Comparison of ENCODE assay signal across 8 cellular contexts in the genomic region with DNA sequence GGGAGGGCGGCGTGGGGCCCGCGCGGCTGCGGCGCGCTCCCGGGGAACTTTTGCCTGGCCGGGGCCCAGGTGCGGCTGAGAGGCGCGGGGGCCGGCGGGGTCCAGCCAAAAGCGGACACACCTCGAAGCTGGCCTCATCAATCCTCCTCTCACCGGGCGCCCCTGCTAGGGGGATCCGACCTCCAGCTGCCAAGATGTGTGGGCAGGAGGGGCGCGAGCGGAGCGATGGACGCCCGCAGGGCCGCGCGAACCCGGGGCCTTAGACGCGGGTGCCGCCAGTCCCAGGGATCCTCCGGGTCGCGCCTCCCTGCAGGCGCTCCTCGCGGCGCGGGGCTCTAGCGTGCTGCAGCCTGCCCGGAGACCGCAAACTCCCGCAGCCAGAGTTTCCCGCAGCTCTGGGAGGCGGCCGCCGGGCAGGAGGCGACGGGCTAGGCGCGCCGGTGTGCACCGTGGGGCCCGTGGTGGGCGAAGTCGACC. TPM values are rescaled to one million over a fixed set of nuclear protein-coding genes. Genes with fewer than 3 reads are reported as not detected.
DNase-seq lines count a peak whose midpoint lies in the region; ATAC-seq and TF ChIP-seq lines count a peak whose summit lies in the region.

No MANE protein-coding gene starts in this region.

- peaks cover 8 to 35% of the 10 kb centered on the region in 2 donors for H3K27me3 Mint-ChIP-seq in T-cell

- H3K36me3 ChIP-seq in H7 (replicated peaks; ENCODE audit: control insufficient read depth, insufficient read depth, low read length) (no peaks in the 10 kb centered on the region; the same call in 1 of the 2 replicates), esophagus squamous epithelium (no peaks in the 10 kb centered on the region), sigmoid colon (no peaks in the 10 kb centered on the region), brain microvascular endothelial cell (replicated peaks) (no peaks in the 10 kb centered on the region)

- H3K27ac ChIP-seq in esophagus squamous epithelium (peak overlapping the region; percentile 62 to 88 (median 83)), sigmoid colon (peak overlapping the region; percentile 93 to 98 (median 95)), brain microvascular endothelial cell (no peak overlapping the region)

- WGBS in esophagus squamous epithelium, 2 donors, result no CpG with 5 or more reads among the region's 58 CpGs
- WGBS in sigmoid colon, 2 donors, result 0 to 1% methylated on average over 58 of the region's 58 CpGs

- POLR2A ChIA-PET in T-cell (lab: Charles Lee), result interaction anchor here in 1 of 2 donors (1.1 kb wide), 1 partner anchor 78 kb away, joined by 11 read pairs; no protein-coding TSS in a partner anchor

- H3K4me1 Mint-ChIP-seq in T-cell, result peaks cover 44 to 49% (median 45%) of the 10 kb centered on the region in 3 donors

- TF ChIP-seq POLR2A in esophagus squamous epithelium (IDR thresholded peaks at IDR 0.05) (no peak), sigmoid colon (IDR thresholded peaks at IDR 0.05) (no peak)

- no peaks in the 10 kb centered on the region for H3K9me3 Mint-ChIP-seq in T-cell

- in situ Hi-C loops in brain microvascular endothelial cell (cut with HindIII; ENCODE audit: low pct_ligation_motif_present, low sequenced_read_pairs), result no loop called here

- TF ChIP-seq CTCF in esophagus squamous epithelium (IDR thresholded peaks at IDR 0.05) (no peak), sigmoid colon (IDR thresholded peaks at IDR 0.05) (no peak), brain microvascular endothelial cell (IDR thresholded peaks at IDR 0.05; ENCODE audit: low read depth, low read length, missing control alignments) (no peak)

- no peaks in the 10 kb centered on the region for H3K36me3 Mint-ChIP-seq in T-cell

- H3K4me1 ChIP-seq in esophagus squamous epithelium, result peaks cover 19 to 65% (median 33%) of the 10 kb centered on the region in 3 donors
- peaks cover 0 to 66% (median 54%) of the 10 kb centered on the region in 4 donors for H3K4me1 ChIP-seq in sigmoid colon

- TF ChIP-seq EP300 in sigmoid colon (IDR thresholded peaks at IDR 0.05), result no peak

- CTCF ChIA-PET in T-cell (lab: Charles Lee), result no interaction called here

- H3K4me3 Mint-ChIP-seq in T-cell, result peak overlapping the region; percentile 41 to 88 (median 51)

- intact Hi-C loops in esophagus squamous epithelium (cut with DNase I), result no loop called here
- intact Hi-C loops in sigmoid colon (cut with DNase I), result loop anchor here (2.0 to 5.0 kb wide), 3 partner anchors 79 to 166 kb away; no protein-coding TSS in a partner anchor

- DNase-seq in H7 (peak; percentile 84), T-cell (peak in 2 of 34 experiments; percentile 16 to 19), esophagus squamous epithelium (lab: John Stamatoyannopoulos, UW) (no peak), sigmoid colon (no peak), brain microvascular endothelial cell (no peak), GM19238 (ENCODE audit: insufficient read length, low spot score) (no peak)

- ATAC-seq in T-cell (replicated peaks in 1 of 4), result peak in 3 of 4 experiments; percentile 0 to 5 (median 2)
- no peak for ATAC-seq in HG03095 (IDR thresholded peaks at IDR 0.05; ENCODE audit: unreplicated experiment)
- no peak for ATAC-seq in HG02798 (IDR thresholded peaks at IDR 0.05; ENCODE audit: poor library complexity, unreplicated experiment)

- H3K27me3 ChIP-seq in H7 (ENCODE audit: control insufficient read depth, insufficient read depth, low read length) (peaks cover 27% of the 10 kb centered on the region), esophagus squamous epithelium (peaks cover 0 to 87% (median 3%) of the 10 kb centered on the region in 4 donors), sigmoid colon (no peaks in the 10 kb centered on the region), brain microvascular endothelial cell (replicated peaks) (peaks cover 67% of the 10 kb centered on the region)

- no peak overlapping the region for H3K27ac Mint-ChIP-seq in T-cell

- no peaks in the 10 kb centered on the region for H3K9me3 ChIP-seq in esophagus squamous epithelium
- no peaks in the 10 kb centered on the region for H3K9me3 ChIP-seq in sigmoid colon

- H3K4me3 ChIP-seq in H7 (ENCODE audit: insufficient read depth, low read depth, low read length), result peak overlapping the region; percentile 75
- H3K4me3 ChIP-seq in esophagus squamous epithelium, result peak overlapping the region; percentile 38 to 79 (median 60)
- H3K4me3 ChIP-seq in sigmoid colon, result peak overlapping the region; percentile 55 to 80 (median 74)
- H3K4me3 ChIP-seq in brain microvascular endothelial cell (ENCODE audit: low read depth, low read length), result no peak overlapping the region

RNA-seq across cellular contexts. Expression of a gene that starts 0.8 kb away (rescaled TPM):
- total RNA-seq in H7 (2014; rRNA removed; shearing (Covaris generic)), result 6.1 and 12.4 TPM in 2 replicates
- total RNA-seq in T-cell, result 100 to 1,000 TPM in 1 of 5 donors, 10 to 100 TPM in 4; 23.5 to 101 (median 63.1) TPM
- total RNA-seq in esophagus squamous epithelium, result 1 to 10 TPM; 1.1 to 4.8 (median 1.8) TPM
- 10 to 100 TPM; 12.5 to 53.7 (median 19.0) TPM for total RNA-seq in sigmoid colon
- polyA plus RNA-seq in sigmoid colon, result 1 to 10 TPM in 1 of 3 donors, under 1 TPM in 1, not detected in 1; under 0.01 to 4.4 TPM

Comparison
In these comparisons a context has a peak if more than half of its experiments do, and no peak if none do; other contexts are left out.
1. ATAC-seq: peak in T-cell (3 of 4); none in HG03095 (single experiment) and HG02798 (single experiment).